In the genomic region with DNA sequence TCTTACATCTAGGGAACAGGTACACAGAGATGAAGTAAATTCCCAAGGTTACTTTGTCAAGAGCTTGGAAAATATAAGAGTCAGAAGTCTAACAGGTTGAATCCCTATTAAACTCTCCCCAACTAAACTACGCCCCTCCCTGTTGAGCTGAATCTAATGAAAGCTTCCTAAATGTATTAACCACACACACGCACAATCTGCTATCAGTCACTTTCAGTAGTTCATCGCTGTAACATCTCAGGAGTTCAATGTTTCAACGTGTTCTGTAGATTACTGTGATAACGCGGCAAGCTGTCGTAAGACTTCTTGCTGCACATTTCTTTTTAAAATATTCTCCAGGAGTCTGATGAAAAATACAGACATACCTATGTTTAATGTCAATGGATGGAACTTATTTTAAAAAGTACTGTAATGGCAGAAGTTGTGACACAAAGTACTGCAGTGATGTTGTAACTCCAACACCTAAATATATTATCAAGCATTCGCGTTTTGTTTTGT, we compare ENCODE assay signal across 8 cellular contexts. TPM values are rescaled to one million over a fixed set of nuclear protein-coding genes. Genes with fewer than 3 reads are reported as not detected.
DNase-seq lines count a peak whose midpoint lies in the region; ATAC-seq and TF ChIP-seq lines count a peak whose summit lies in the region.

No MANE protein-coding gene starts in this region.

- TF ChIP-seq RAD21 in liver (IDR thresholded peaks at IDR 0.05), result peak in 1 of 2 donors; percentile 4

- H3K4me3 Mint-ChIP-seq in Caco-2 (ENCODE audit: unreplicated experiment), result peak overlapping the region; percentile 98
- peak overlapping the region; percentile 99 for H3K4me3 Mint-ChIP-seq in activated naive CD8-positive, alpha-beta T cell

- H3K4me3 ChIP-seq in Caco-2 (ENCODE audit: low read depth, low read length) (peak overlapping the region; percentile 41), liver (ENCODE audit: low read depth in 1 of 3, low read length in 3 of 3) (peak overlapping the region; percentile 31 to 83 (median 57)), upper lobe of left lung (peak overlapping the region in 3 of 4 donors; percentile 72 to 80 (median 79))

- peaks cover 7% of the 10 kb centered on the region for H3K4me1 Mint-ChIP-seq in Caco-2 (ENCODE audit: low read depth, unreplicated experiment)
- H3K4me1 Mint-ChIP-seq in activated naive CD8-positive, alpha-beta T cell (ENCODE audit: low read depth), result peaks cover 30% of the 10 kb centered on the region

- intact Hi-C loops in Caco-2 (cut with micrococcal nuclease; ENCODE audit: unreplicated experiment), result loop anchor here (1.0 to 2.0 kb wide), 6 partner anchors 19 to 176 kb away; partner anchors contain the start of genes APAF1 and TMPO

- H3K4me1 ChIP-seq in Caco-2 (peaks cover 17% of the 10 kb centered on the region), liver (ENCODE audit: control insufficient read depth in 4 of 4, insufficient read depth in 4 of 4, low read length in 3 of 4) (peaks cover 0 to 14% (median 7%) of the 10 kb centered on the region in 4 donors), upper lobe of left lung (peaks cover 15 to 32% (median 19%) of the 10 kb centered on the region in 4 donors)

- no peaks in the 10 kb centered on the region for H3K9me3 ChIP-seq in Caco-2
- H3K9me3 ChIP-seq in liver (ENCODE audit: control insufficient read depth in 4 of 4, low read length in 3 of 4), result no peaks in the 10 kb centered on the region
- no peaks in the 10 kb centered on the region for H3K9me3 ChIP-seq in upper lobe of left lung

- peaks cover 1% of the 10 kb centered on the region; the same call in 1 of the 2 replicates for H3K36me3 ChIP-seq in Caco-2 (ENCODE audit: control insufficient read depth, insufficient read depth, low read length)
- H3K36me3 ChIP-seq in liver (ENCODE audit: control insufficient read depth in 4 of 4, insufficient read depth in 3 of 4, low read depth in 1 of 4, low read length in 3 of 4), result peaks cover 2 to 20% (median 10%) of the 10 kb centered on the region in 4 donors
- peaks cover 8 to 21% (median 10%) of the 10 kb centered on the region in 4 donors for H3K36me3 ChIP-seq in upper lobe of left lung

- 28% methylated on average over 9 of the region's 9 CpGs for WGBS in liver
- WGBS in upper lobe of left lung, 2 donors, result 43 to 45% methylated on average over 9 of the region's 9 CpGs

- peaks cover 50% of the 10 kb centered on the region for H3K36me3 Mint-ChIP-seq in Caco-2 (ENCODE audit: insufficient read depth, unreplicated experiment)
- H3K36me3 Mint-ChIP-seq in activated naive CD8-positive, alpha-beta T cell, result peaks cover 16% of the 10 kb centered on the region

- H3K9ac ChIP-seq in liver (ENCODE audit: low read depth in 1 of 2, low read length in 2 of 2), result peak overlapping the region; percentile 55 to 91

- TF ChIP-seq CTCF in Caco-2 (IDR thresholded peaks at IDR 0.05; ENCODE audit: insufficient read depth in 1 of 2, low read depth in 1 of 2, low read length in 1 of 2, severe bottlenecking in 1 of 2, unreplicated experiment in 1 of 2) (no peak), liver (IDR thresholded peaks at IDR 0.05; ENCODE audit: low read depth, low read length, missing input control) (no peak), upper lobe of left lung (IDR thresholded peaks at IDR 0.05) (no peak)

- TSS peak; percentile 100 for BruUV-seq in Caco-2 (replicated peaks; lab: Mats Ljungman, UMichigan)

- TF ChIP-seq POLR2A in upper lobe of left lung (IDR thresholded peaks at IDR 0.05), result no peak

- H3K27ac ChIP-seq in liver (ENCODE audit: low read depth in 1 of 2, low read length in 2 of 2) (peak overlapping the region; percentile 95 to 98), upper lobe of left lung (peak overlapping the region; percentile 95 to 99 (median 98))

- no peak for TF ChIP-seq EP300 in upper lobe of left lung (IDR thresholded peaks at IDR 0.05)

- H3K9me3 Mint-ChIP-seq in Caco-2 (ENCODE audit: unreplicated experiment), result no peaks in the 10 kb centered on the region
- H3K9me3 Mint-ChIP-seq in activated naive CD8-positive, alpha-beta T cell (ENCODE audit: low read depth), result no peaks in the 10 kb centered on the region

- peak overlapping the region; percentile 98 for H3K27ac Mint-ChIP-seq in Caco-2 (ENCODE audit: unreplicated experiment)
- peak overlapping the region; percentile 98 for H3K27ac Mint-ChIP-seq in activated naive CD8-positive, alpha-beta T cell

- H3K27me3 ChIP-seq in Caco-2 (replicated peaks; ENCODE audit: control insufficient read depth, insufficient read depth, low read length) (no peaks in the 10 kb centered on the region), liver (ENCODE audit: control insufficient read depth in 4 of 4, insufficient read depth in 4 of 4, low read length in 3 of 4) (no peaks in the 10 kb centered on the region), upper lobe of left lung (no peaks in the 10 kb centered on the region)

- CTCF ChIA-PET in Caco-2 (lab: Charles Lee), result interaction anchor here (0.7 to 3.9 kb wide), 6 partner anchors 18 to 1613 kb away, joined by 3 to 54 read pairs (median 6); no protein-coding TSS in a partner anchor

- no peaks in the 10 kb centered on the region for H3K27me3 Mint-ChIP-seq in Caco-2 (ENCODE audit: insufficient read depth, unreplicated experiment)
- H3K27me3 Mint-ChIP-seq in activated naive CD8-positive, alpha-beta T cell, result no peaks in the 10 kb centered on the region

- POLR2A ChIA-PET in Caco-2 (lab: Charles Lee), result interaction anchor here (0.5 to 3.7 kb wide), 24 partner anchors 10 to 1782 kb away, joined by 3 to 33 read pairs (median 4); no protein-coding TSS in a partner anchor

- ATAC-seq in upper lobe of left lung (ENCODE audit: low FRiP score in 2 of 2) (no peak), GM21367 (IDR thresholded peaks at IDR 0.05; ENCODE audit: unreplicated experiment) (no peak)

- DNase-seq in Caco-2, result no peak
- DNase-seq in HuH-7 (ENCODE audit: low spot score), result peak; percentile 16
- no peak for DNase-seq in upper lobe of left lung
- no peak for DNase-seq in GM19238 (ENCODE audit: insufficient read length, low spot score)
- DNase-seq in OCI-M2 (lab: John Stamatoyannopoulos, UW; ENCODE audit: unreplicated experiment), result no peak

TF ChIP-seq in liver, 16 proteins besides CTCF, POLR2A, EP300 and RAD21:
- TF ChIP-seq NR2F2 (IDR thresholded peaks at IDR 0.05), result no peak
- TF ChIP-seq FOXA2 (IDR thresholded peaks at IDR 0.05), result no peak
- peak; percentile 64 for TF ChIP-seq TAF1 (conservative IDR thresholded peaks at IDR 0.05)
- TF ChIP-seq JUND (IDR thresholded peaks at IDR 0.05), result no peak

RNA-seq across cellular contexts. Expression of gene SLC25A3, which starts 0.6 kb away (rescaled TPM):
- total RNA-seq in Caco-2 (2022) (888 and 920 TPM in 2 replicates), liver (100 to 1,000 TPM; 223 to 400 TPM), upper lobe of left lung (100 to 1,000 TPM; 185 to 483 (median 347) TPM)
- polyA plus RNA-seq in liver, result 100 to 1,000 TPM; 285 to 300 TPM

RNA-seq across cellular contexts. Expression of gene IKBIP, which starts 51.7 kb away (rescaled TPM):
- total RNA-seq in Caco-2 (2022) (9.9 and 10.9 TPM in 2 replicates), liver (10 to 100 TPM in 1 of 2 donors, 1 to 10 TPM in 1; 5.4 to 10.5 TPM), upper lobe of left lung (10 to 100 TPM in 3 of 6 donors, 1 to 10 TPM in 3; 1.0 to 17.8 (median 11.2) TPM)
- 1 to 10 TPM; 4.7 to 7.1 TPM for polyA plus RNA-seq in liver

RNA-seq across cellular contexts. Expression of gene APAF1, which starts 52.2 kb away (rescaled TPM):
- total RNA-seq in Caco-2 (2022) (13.4 and 16.5 TPM in 2 replicates), liver (10 to 100 TPM; 10.4 to 11.6 TPM), upper lobe of left lung (10 to 100 TPM; 11.1 to 25.9 (median 17.7) TPM)
- polyA plus RNA-seq in liver, result 1 to 10 TPM; 1.9 to 2.8 TPM
